In genomic region chr20:37311710-37312355, GRCh38 we compare ENCODE assay signal across 16 cellular contexts. TPM values are rescaled to one million over a fixed set of nuclear protein-coding genes. Genes with fewer than 3 reads are reported as not detected.
DNase-seq lines count a peak whose midpoint lies in the region; ATAC-seq and TF ChIP-seq lines count a peak whose summit lies in the region.
"Had no signal": no experiment of that assay in that cellular context is flagged by ENCODE, and none has a peak within 500 bp of the region (broad histone marks: within the 10 kb centered on the region; RNA-seq: fewer than 3 reads in every experiment).

No MANE protein-coding gene starts in this region.

- POLR2A ChIA-PET in PC-3 (lab: Charles Lee; ENCODE audit: unreplicated experiment) = no interaction called here

- no peaks in the 10 kb centered on the region for H3K9me3 ChIP-seq in PC-3 (ENCODE audit: low read length)

- H3K36me3 ChIP-seq in PC-3 (ENCODE audit: low read depth, low read length) = peaks cover 8% of the 10 kb centered on the region; the same call in 1 of the 2 replicates

- no peaks in the 10 kb centered on the region for H3K27me3 ChIP-seq in PC-3 (ENCODE audit: low read length)
- H3K27me3 ChIP-seq: brain microvascular endothelial cell had no signal

- H3K79me2 ChIP-seq in PC-3 (ENCODE audit: low read length) = peaks cover 5% of the 10 kb centered on the region; the same call in 1 of the 2 replicates

- no peak overlapping the region for H2AFZ ChIP-seq in PC-3 (ENCODE audit: low read length)
- H2AFZ ChIP-seq: parathyroid adenoma had no signal

- ATAC-seq in PC-3 (peak; percentile 74), sciatic nerve (no peak)
- ATAC-seq: activated T-cell treated with anti-CD3 and anti-CD28 coated beads, Interleukin-2, amount 50 U/mL, for 4 hours had no signal

- peaks cover 79 to 94% of the 10 kb centered on the region in 2 donors for H3K36me3 Mint-ChIP-seq in CD14-positive monocyte

- CTCF ChIA-PET in PC-3 (lab: Charles Lee) = no interaction called here

- no TSS peak for BruUV-seq in PC-3 (replicated peaks; lab: Mats Ljungman, UMichigan)

- DNase-seq in CD14-positive monocyte (ENCODE audit: low spot score) (no peak), PC-3 (no peak), foreskin fibroblast (peak; percentile 50 to 75), sciatic nerve (ENCODE audit: low spot score) (peak; percentile 27), NCI-H524 treated with DMSO at 0.1 percent for 48 hours (lab: John Stamatoyannopoulos, UW) (no peak), globus pallidus (ENCODE audit: low spot score) (no peak), T1000 (lab: John Stamatoyannopoulos, UW) (no peak)
- no peak for DNase-seq in stimulated activated CD4-positive, alpha-beta T cell treated with anti-CD3 and anti-CD28 coated beads, Interleukin-15, amount 100 ng/mL, for 24 hours
- DNase-seq: activated T-cell treated with anti-CD3 and anti-CD28 coated beads, Interleukin-2, amount 50 U/mL, for 4 hours; brain microvascular endothelial cell; hypothalamus; NCI-H2029 had no signal

- no peak overlapping the region for H3K9ac ChIP-seq in PC-3 (ENCODE audit: low read length)
- H3K9ac ChIP-seq: parathyroid adenoma had no signal

- no peaks in the 10 kb centered on the region for H3K4me1 ChIP-seq in PC-3 (ENCODE audit: insufficient read depth, low read length)

- H3K9me2 ChIP-seq in PC-3 (replicated peaks; ENCODE audit: low read length) = no peaks in the 10 kb centered on the region

- H3K9me3 Mint-ChIP-seq in CD14-positive monocyte = peaks cover 0 to 2% (median 0%) of the 10 kb centered on the region in 7 donors
- H3K9me3 Mint-ChIP-seq: activated T-cell treated with anti-CD3 and anti-CD28 coated beads, Interleukin-2, amount 50 U/mL, for 4 hours had no signal

- H3K4me3 Mint-ChIP-seq in CD14-positive monocyte = no peak overlapping the region
- H3K4me3 Mint-ChIP-seq: activated T-cell treated with anti-CD3 and anti-CD28 coated beads, Interleukin-2, amount 50 U/mL, for 4 hours had no signal

- no peaks in the 10 kb centered on the region for H3F3A ChIP-seq in PC-3 (ENCODE audit: low read length, unreplicated experiment)

- H3K27ac Mint-ChIP-seq in CD14-positive monocyte = peak overlapping the region in 6 of 7 donors; percentile 57 to 87 (median 74)

- no peaks in the 10 kb centered on the region for H4K20me1 ChIP-seq in PC-3 (ENCODE audit: low read length)

- no peak overlapping the region for H3K4me2 ChIP-seq in PC-3 (ENCODE audit: low read length)

- intact Hi-C loops in CD14-positive monocyte (cut with micrococcal nuclease) (loop anchor here in 1 of 2 donors (10.0 kb wide), 1 partner anchor 73 kb away; no protein-coding TSS in a partner anchor), PC-3 (cut with micrococcal nuclease) (no loop called here), sciatic nerve (cut with DNase I) (no loop called here)

- no peak overlapping the region for H3K4me3 ChIP-seq in PC-3 (ENCODE audit: low read length)
- no peak overlapping the region for H3K4me3 ChIP-seq in foreskin fibroblast (ENCODE audit: low read depth in 1 of 2, low read length in 2 of 2)
- H3K4me3 ChIP-seq: SK-N-MC had no signal

- no peak overlapping the region for H3K27ac ChIP-seq in PC-3 (ENCODE audit: low read length)
- H3K27ac ChIP-seq: brain microvascular endothelial cell, parathyroid adenoma, SK-N-MC had no signal

- no peaks in the 10 kb centered on the region for H3K27me3 Mint-ChIP-seq in CD14-positive monocyte (ENCODE audit: low read depth in 3 of 3)

- peaks cover 32% of the 10 kb centered on the region for H3K4me1 Mint-ChIP-seq in CD14-positive monocyte

- no peak for TF ChIP-seq CTCF in CD14-positive monocyte (IDR thresholded peaks at IDR 0.05)
- no peak for TF ChIP-seq CTCF in PC-3 (conservative IDR thresholded peaks at IDR 0.05; ENCODE audit: low read depth, low read length)
- no peak for TF ChIP-seq CTCF in foreskin fibroblast (IDR thresholded peaks at IDR 0.05; ENCODE audit: low read depth, low read length)

RNA-seq across cellular contexts. Expression of gene MANBAL, which starts 22.4 kb away (rescaled TPM):
- 10 to 100 TPM; 17.1 to 17.3 TPM for polyA plus RNA-seq in CD14-positive monocyte
- 21.9 and 27.5 TPM in 2 replicates for total RNA-seq in PC-3 (2014; rRNA removed)
- total RNA-seq in sciatic nerve = 34.1 TPM

RNA-seq across cellular contexts. Expression of gene SRC, which starts 34.1 kb away (rescaled TPM):
- 1 to 10 TPM; 4.9 to 6.8 TPM for polyA plus RNA-seq in CD14-positive monocyte
- total RNA-seq in PC-3 (2014; rRNA removed) = 55.6 and 82.1 TPM in 2 replicates
- 23.7 TPM for total RNA-seq in sciatic nerve

RNA-seq across cellular contexts. Expression of gene GHRH, which starts 50.2 kb away (rescaled TPM):
- polyA plus RNA-seq in CD14-positive monocyte = not detected
- total RNA-seq in PC-3 (2014; rRNA removed) = not detected in 2 replicates
- total RNA-seq in sciatic nerve = not detected
- total RNA-seq: activated T-cell treated with anti-CD3 and anti-CD28 coated beads, Interleukin-2, amount 50 U/mL, for 4 hours; LHCN-M2; lower leg skin had no signal

Comparison
In these comparisons a context has a peak if more than half of its experiments do, and no peak if none do; other contexts are left out.
1. DNase-seq: peak in foreskin fibroblast (2 of 2) and sciatic nerve (single experiment); none in CD14-positive monocyte (single experiment), PC-3 (single experiment), stimulated activated CD4-positive, alpha-beta T cell treated with anti-CD3 and anti-CD28 coated beads, Interleukin-15, amount 100 ng/mL, for 24 hours (single experiment), NCI-H524 treated with DMSO at 0.1 percent for 48 hours (single experiment), globus pallidus (single experiment) and T1000 (single experiment).